10 cellular contexts compared by ENCODE assay signal in the genomic region with DNA sequence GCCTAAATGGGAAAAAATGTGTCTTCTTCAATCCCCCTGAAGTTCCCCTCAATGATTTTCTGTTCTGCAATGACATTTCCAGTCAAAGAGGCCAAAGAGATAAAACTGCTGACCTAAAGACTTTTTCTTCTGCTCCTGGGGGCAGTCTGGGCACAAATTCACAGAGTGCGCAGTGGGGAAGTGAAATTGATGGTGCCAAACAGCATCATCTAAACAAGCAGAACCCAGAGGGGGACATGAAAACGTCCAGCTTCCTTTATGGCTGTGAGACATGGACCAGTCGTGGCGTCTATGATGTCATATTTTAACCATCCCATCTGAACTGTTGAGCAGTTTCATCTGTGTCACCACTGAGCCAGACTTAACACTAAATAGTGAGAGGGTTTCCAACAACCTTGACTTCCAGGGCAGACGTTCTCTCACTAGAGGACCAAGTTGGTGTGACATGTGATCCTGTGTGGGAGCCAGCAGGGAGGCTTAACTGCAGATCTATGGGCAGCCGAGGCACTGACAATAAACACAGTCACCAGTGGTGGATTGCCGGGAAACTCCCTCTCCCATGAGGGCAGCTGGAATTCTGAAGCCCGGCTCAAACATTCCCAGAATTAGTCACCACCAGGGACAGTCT. TPM values are rescaled to one million over a fixed set of nuclear protein-coding genes. Genes with fewer than 3 reads are reported as not detected.
DNase-seq lines count a peak whose midpoint lies in the region; ATAC-seq and TF ChIP-seq lines count a peak whose summit lies in the region.
"Had no signal": no experiment of that assay in that cellular context is flagged by ENCODE, and none has a peak within 500 bp of the region (broad histone marks: within the 10 kb centered on the region; RNA-seq: fewer than 3 reads in every experiment).

No MANE protein-coding gene starts in this region.

- no peak overlapping the region for H2AFZ ChIP-seq in PC-9

- CTCF ChIA-PET in MCF 10A (lab: Yijun Ruan, JAX) (interaction anchor here (4.2 kb wide), 1 partner anchor 36 kb away, joined by 24 read pairs; no protein-coding TSS in a partner anchor), PC-9 (lab: Charles Lee) (no interaction called here)

- POLR2A ChIA-PET in MCF 10A (lab: Yijun Ruan, JAX): interaction anchor here (2.1 kb wide), 1 partner anchor 9 kb away, joined by 6 read pairs; no protein-coding TSS in a partner anchor
- POLR2A ChIA-PET in PC-9 (lab: Charles Lee; ENCODE audit: unreplicated experiment): no interaction called here

- no peaks in the 10 kb centered on the region for H3K36me3 ChIP-seq in breast epithelium
- no peaks in the 10 kb centered on the region for H3K36me3 ChIP-seq in PC-9 (ENCODE audit: low read depth)
- H3K36me3 ChIP-seq: BLaER1 had no signal

- H3K27ac Mint-ChIP-seq in MCF 10A (ENCODE audit: low read depth, unreplicated experiment) (no peak overlapping the region), type B pancreatic cell (no peak overlapping the region)

- no peaks in the 10 kb centered on the region for H4K20me1 ChIP-seq in PC-9 (ENCODE audit: insufficient read depth)
- H4K20me1 ChIP-seq: BLaER1 had no signal

- no peaks in the 10 kb centered on the region for H3K79me2 ChIP-seq in PC-9 (ENCODE audit: low read depth)

- H3K36me3 Mint-ChIP-seq in MCF 10A (ENCODE audit: insufficient read depth, unreplicated experiment): no peaks in the 10 kb centered on the region
- no peaks in the 10 kb centered on the region for H3K36me3 Mint-ChIP-seq in type B pancreatic cell

- no TSS peak for BruUV-seq in MCF 10A (replicated peaks; lab: Mats Ljungman, UMichigan)
- no TSS peak for BruUV-seq in PC-9 (replicated peaks; lab: Mats Ljungman, UMichigan)

- H3K4me2 ChIP-seq in PC-9: no peak overlapping the region
- H3K4me2 ChIP-seq: BLaER1 had no signal

- H3K27me3 Mint-ChIP-seq in MCF 10A (ENCODE audit: insufficient read depth, unreplicated experiment) (no peaks in the 10 kb centered on the region), type B pancreatic cell (peaks cover 14% of the 10 kb centered on the region)

- H3K4me3 Mint-ChIP-seq in MCF 10A (ENCODE audit: unreplicated experiment) (no peak overlapping the region), type B pancreatic cell (no peak overlapping the region)

- H3K9me3 ChIP-seq in breast epithelium (no peaks in the 10 kb centered on the region), PC-9 (ENCODE audit: insufficient read depth, low read depth) (no peaks in the 10 kb centered on the region)
- H3K9me3 ChIP-seq: BLaER1 had no signal

- H3K9me3 Mint-ChIP-seq in MCF 10A (ENCODE audit: unreplicated experiment) (no peaks in the 10 kb centered on the region), type B pancreatic cell (no peaks in the 10 kb centered on the region)

- H3K4me1 Mint-ChIP-seq in MCF 10A (ENCODE audit: insufficient read depth, unreplicated experiment) (peaks cover 5% of the 10 kb centered on the region), type B pancreatic cell (ENCODE audit: unreplicated experiment) (peaks cover 20% of the 10 kb centered on the region)

- ATAC-seq in HG03457 (IDR thresholded peaks at IDR 0.05; ENCODE audit: unreplicated experiment): no peak
- ATAC-seq: HCT116 had no signal

- TF ChIP-seq CTCF in MCF 10A (IDR thresholded peaks at IDR 0.05; ENCODE audit: unreplicated experiment): no peak
- no peak for TF ChIP-seq CTCF in breast epithelium (IDR thresholded peaks at IDR 0.05)
- no peak for TF ChIP-seq CTCF in type B pancreatic cell (conservative IDR thresholded peaks at IDR 0.05)
- no peak for TF ChIP-seq CTCF in PC-9 (conservative IDR thresholded peaks at IDR 0.05)

- H3K27ac ChIP-seq in breast epithelium (no peak overlapping the region), PC-9 (no peak overlapping the region)
- H3K27ac ChIP-seq: BLaER1 had no signal

- TF ChIP-seq POLR2A in breast epithelium (IDR thresholded peaks at IDR 0.05): no peak

- intact Hi-C loops in MCF 10A (cut with micrococcal nuclease): no loop called here
- intact Hi-C loops in breast epithelium (cut with DNase I; ENCODE audit: low total_unique reads): no loop called here
- intact Hi-C loops in PC-9 (cut with micrococcal nuclease; ENCODE audit: unreplicated experiment): no loop called here

- H3K27me3 ChIP-seq in breast epithelium (no peaks in the 10 kb centered on the region), PC-9 (ENCODE audit: insufficient read depth, low read depth) (peaks cover 32% of the 10 kb centered on the region; the same call in 1 of the 2 replicates)
- H3K27me3 ChIP-seq: BLaER1 had no signal

- H3F3A ChIP-seq in PC-9 (ENCODE audit: insufficient read depth, low read depth): no peaks in the 10 kb centered on the region

- no peaks in the 10 kb centered on the region for H3K4me1 ChIP-seq in breast epithelium
- H3K4me1 ChIP-seq in PC-9 (replicated peaks; ENCODE audit: insufficient read depth): no peaks in the 10 kb centered on the region
- H3K4me1 ChIP-seq: BLaER1 had no signal

- H3K9me2 ChIP-seq in PC-9 (ENCODE audit: insufficient read depth): no peaks in the 10 kb centered on the region

- DNase-seq in MCF 10A (ENCODE audit: unreplicated experiment) (peak; percentile 22), breast epithelium (ENCODE audit: low spot score in 2 of 2) (no peak), islet precursor cell (peak; percentile 79), type B pancreatic cell (ENCODE audit: extremely low spot score, unreplicated experiment) (peak; percentile 27), PC-9 (no peak), NCI-H2081 (lab: John Stamatoyannopoulos, UW) (no peak)
- peak; percentile 49 for DNase-seq in activated CD8-positive, alpha-beta memory T cell treated with anti-CD3 and anti-CD28 coated beads, Interleukin-2, amount 50 U/mL, for 48 hours

- H3K4me3 ChIP-seq in breast epithelium: no peak overlapping the region
- H3K4me3 ChIP-seq in PC-9: no peak overlapping the region
- H3K4me3 ChIP-seq: BLaER1 had no signal

RNA-seq across cellular contexts. Expression of gene SCML4, which starts 12.4 kb away (rescaled TPM):
- total RNA-seq in MCF 10A (2022): not detected in 2 replicates
- 1 to 10 TPM; 1.1 to 2.9 (median 2.9) TPM for total RNA-seq in breast epithelium
- 0.33 and 0.43 TPM in 2 replicates for total RNA-seq in type B pancreatic cell (ENCODE audit: low replicate concordance)
- not detected in 2 replicates for total RNA-seq in PC-9 (2021)

Comparison
In these comparisons a context has a peak if more than half of its experiments do, and no peak if none do; other contexts are left out.
1. DNase-seq: peak in MCF 10A (single experiment), activated CD8-positive, alpha-beta memory T cell treated with anti-CD3 and anti-CD28 coated beads, Interleukin-2, amount 50 U/mL, for 48 hours (single experiment), islet precursor cell (single experiment) and type B pancreatic cell (single experiment); none in breast epithelium (0 of 2), PC-9 (0 of 2) and NCI-H2081 (0 of 2).